In the genomic region with DNA sequence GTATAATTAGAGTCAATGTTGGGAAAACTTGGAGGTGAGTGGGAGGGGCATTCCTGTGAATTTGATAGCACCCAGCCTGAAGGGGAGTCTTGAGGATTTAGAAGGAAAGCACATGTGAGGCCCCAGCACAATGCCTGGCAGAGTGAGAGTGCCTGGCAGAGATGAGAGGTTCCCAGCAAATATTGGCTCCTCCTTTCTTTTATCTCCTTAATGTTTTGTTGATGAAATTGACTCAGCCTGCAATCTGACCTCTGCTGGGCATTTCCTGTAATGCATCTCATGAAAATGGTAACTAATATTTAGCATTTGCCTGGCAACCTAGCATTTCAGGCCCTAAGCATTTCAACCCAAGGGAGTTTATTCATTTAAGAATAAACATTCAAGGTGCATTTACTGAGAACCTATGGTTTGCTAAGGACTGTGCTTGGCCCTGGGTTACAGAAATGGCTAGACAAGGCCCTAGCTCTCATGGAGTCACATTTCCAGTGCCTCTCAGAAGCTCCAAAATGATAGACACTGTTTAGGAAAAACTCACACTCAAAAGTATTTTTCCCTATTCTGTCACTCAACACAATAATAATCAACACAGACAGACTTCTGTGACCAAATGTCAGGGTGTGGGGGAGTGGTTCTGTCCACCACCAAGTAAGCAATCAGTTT, we compare ENCODE assay signal across 8 cellular contexts. TPM values are rescaled to one million over a fixed set of nuclear protein-coding genes. Genes with fewer than 3 reads are reported as not detected.
DNase-seq lines count a peak whose midpoint lies in the region; ATAC-seq, FAIRE-seq and TF ChIP-seq lines count a peak whose summit lies in the region.

No MANE protein-coding gene starts in this region.

- no peak overlapping the region for H3K27ac Mint-ChIP-seq in HFFc6
- H3K27ac Mint-ChIP-seq in activated T-helper 17 cell treated with anti-CD3 and anti-CD28 coated beads, Interleukin-2, amount 50 U/mL, for 72 hours, result no peak overlapping the region

- peaks cover 2% of the 10 kb centered on the region; the same call in 1 of the 2 replicates for H3K27me3 Mint-ChIP-seq in HFFc6 (ENCODE audit: insufficient read depth)
- H3K27me3 Mint-ChIP-seq in activated T-helper 17 cell treated with anti-CD3 and anti-CD28 coated beads, Interleukin-2, amount 50 U/mL, for 72 hours, result no peaks in the 10 kb centered on the region

- H3K4me1 Mint-ChIP-seq in HFFc6 (ENCODE audit: low read depth), result peaks cover 26% of the 10 kb centered on the region
- H3K4me1 Mint-ChIP-seq in activated T-helper 17 cell treated with anti-CD3 and anti-CD28 coated beads, Interleukin-2, amount 50 U/mL, for 72 hours, result no peaks in the 10 kb centered on the region

- H3K36me3 Mint-ChIP-seq in HFFc6 (ENCODE audit: low read depth), result peaks cover 20% of the 10 kb centered on the region
- H3K36me3 Mint-ChIP-seq in activated T-helper 17 cell treated with anti-CD3 and anti-CD28 coated beads, Interleukin-2, amount 50 U/mL, for 72 hours (ENCODE audit: low read depth), result peaks cover 34% of the 10 kb centered on the region

- peaks cover 0 to 3% (median 0%) of the 10 kb centered on the region in 3 donors for H3K36me3 ChIP-seq in pancreas

- H3K4me1 ChIP-seq in pancreas, result no peaks in the 10 kb centered on the region

- H3K9me3 Mint-ChIP-seq in HFFc6, result no peaks in the 10 kb centered on the region
- no peaks in the 10 kb centered on the region for H3K9me3 Mint-ChIP-seq in activated T-helper 17 cell treated with anti-CD3 and anti-CD28 coated beads, Interleukin-2, amount 50 U/mL, for 72 hours

- no peaks in the 10 kb centered on the region for H3K9me3 ChIP-seq in pancreas

- intact Hi-C loops in pancreas (cut with DNase I), result loop anchor here in 2 of 3 donors (5.0 to 10.0 kb wide), 3 partner anchors 87 to 230 kb away; no protein-coding TSS in a partner anchor

- TF ChIP-seq CTCF in HFFc6 (IDR thresholded peaks at IDR 0.05), result peak; percentile 90
- peak; percentile 43 to 66 (median 64) for TF ChIP-seq CTCF in pancreas (IDR thresholded peaks at IDR 0.05)

- no peaks in the 10 kb centered on the region for H3K27me3 ChIP-seq in pancreas

- no peak overlapping the region for H3K4me3 ChIP-seq in pancreas

- peak; percentile 59 for ATAC-seq in activated T-helper 17 cell treated with anti-CD3 and anti-CD28 coated beads, Interleukin-2, amount 50 U/mL, for 72 hours (replicated peaks)
- ATAC-seq in pancreas, result peak; percentile 78 to 91 (median 86)
- no peak for ATAC-seq in GM21381 (IDR thresholded peaks at IDR 0.05; ENCODE audit: unreplicated experiment)

- no peak overlapping the region for H3K27ac ChIP-seq in pancreas

- DNase-seq in D341Med (ENCODE audit: low spot score) (peak; percentile 79), HFFc6 (peak; percentile 73), NOMO-1 treated with dmso at 0.1 percent for 144 hours (lab: John Stamatoyannopoulos, UW; ENCODE audit: unreplicated experiment) (peak; percentile 28), foreskin melanocyte (peak; percentile 60), pancreas (peak in 2 of 6 donors; percentile 20 to 61), GM19240 (ENCODE audit: insufficient read length, low spot score) (no peak)

- no peak for FAIRE-seq in pancreas (lab: Jason Lieb, UNC)

- H3K4me3 Mint-ChIP-seq in HFFc6, result no peak overlapping the region
- no peak overlapping the region for H3K4me3 Mint-ChIP-seq in activated T-helper 17 cell treated with anti-CD3 and anti-CD28 coated beads, Interleukin-2, amount 50 U/mL, for 72 hours

RNA-seq across cellular contexts. Expression of a gene that starts 19.0 kb away (rescaled TPM):
- 10 to 100 TPM; 85.6 to 95.7 (median 92.3) TPM for total RNA-seq in HFFc6 (2021; fragmentation: NEBNext Ultra II Directional; extraction: Animal tissue kit (Norgen Biotek cat#: 25700))
- 10 to 100 TPM; 37.1 to 66.6 TPM for total RNA-seq in activated T-helper 17 cell treated with anti-CD3 and anti-CD28 coated beads, Interleukin-2, amount 50 U/mL, for 72 hours
- total RNA-seq in pancreas, result 10 to 100 TPM; 17.7 to 26.8 (median 23.9) TPM
- polyA plus RNA-seq in pancreas, result 10 to 100 TPM; 31.1 to 44.9 TPM
